ENCODE assay signal across 10 cellular contexts in genomic region chrX:12999422-12999821, GRCh38. TPM values are rescaled to one million over a fixed set of nuclear protein-coding genes. Genes with fewer than 3 reads are reported as not detected.
DNase-seq lines count a peak whose midpoint lies in the region; ATAC-seq and TF ChIP-seq lines count a peak whose summit lies in the region.
"Had no signal": no experiment of that assay in that cellular context is flagged by ENCODE, and none has a peak within 500 bp of the region (broad histone marks: within the 10 kb centered on the region; RNA-seq: fewer than 3 reads in every experiment).

No MANE protein-coding gene starts in this region.

- no peaks in the 10 kb centered on the region for H3K9me3 Mint-ChIP-seq in activated naive CD8-positive, alpha-beta T cell (ENCODE audit: low read depth)

- no peaks in the 10 kb centered on the region for H3K9me2 ChIP-seq in SK-N-SH

- intact Hi-C loops in sciatic nerve (cut with DNase I) = no loop called here

- no peak for TF ChIP-seq RAD21 in SK-N-SH (IDR thresholded peaks at IDR 0.05; ENCODE audit: low read length)

- H3K36me3 ChIP-seq in SK-N-SH (replicated peaks in 1 of 2; ENCODE audit: control insufficient read depth in 1 of 2, insufficient read depth in 2 of 2, low read length in 1 of 2) = no peaks in the 10 kb centered on the region

- no peaks in the 10 kb centered on the region for H3K27me3 ChIP-seq in SK-N-SH (ENCODE audit: insufficient read depth)

- no peak for DNase-seq in SK-N-SH
- DNase-seq in stimulated activated naive CD4-positive, alpha-beta T cell treated with Interleukin-2 at 50 U/mL for 16 hours (lab: John Stamatoyannopoulos, UW) = peak; percentile 37
- no peak for DNase-seq in NCI-H1436 (lab: John Stamatoyannopoulos, UW)
- DNase-seq in sciatic nerve (ENCODE audit: low spot score) = no peak
- no peak for DNase-seq in NCI-H2196 treated with DMSO at 0.1 percent for 48 hours (lab: John Stamatoyannopoulos, UW; ENCODE audit: unreplicated experiment)

- no peaks in the 10 kb centered on the region for H4K20me1 ChIP-seq in SK-N-SH (ENCODE audit: insufficient read depth)

- H3K36me3 Mint-ChIP-seq in activated naive CD8-positive, alpha-beta T cell = no peaks in the 10 kb centered on the region

- H3K4me3 ChIP-seq in SK-N-SH (ENCODE audit: low read depth in 2 of 2, low read length in 1 of 2) = no peak overlapping the region; a peak in 1 of 4 replicates

- no peaks in the 10 kb centered on the region for H3K27me3 Mint-ChIP-seq in activated naive CD8-positive, alpha-beta T cell

- H3K4me1 ChIP-seq in SK-N-SH (ENCODE audit: control insufficient read depth in 1 of 2, insufficient read depth in 2 of 2, low read depth in 1 of 2, low read length in 1 of 2) = peaks cover 2 to 7% of the 10 kb centered on the region in 2 experiments; a peak in 1 of 4 replicates

- WGBS in SK-N-SH (ENCODE audit: low lambda C conversion rate) = 57% methylated on average over 9 of the region's 9 CpGs

- H3F3A ChIP-seq in SK-N-SH (replicated peaks; ENCODE audit: insufficient read depth) = peaks cover 9% of the 10 kb centered on the region

- H3K79me2 ChIP-seq in SK-N-SH (ENCODE audit: insufficient read depth) = no peaks in the 10 kb centered on the region

- H3K4me2 ChIP-seq in SK-N-SH = peak overlapping the region; percentile 2; the same call in 1 of the 2 replicates

- peaks cover 66% of the 10 kb centered on the region for H3K4me1 Mint-ChIP-seq in activated naive CD8-positive, alpha-beta T cell (ENCODE audit: low read depth)

- H3K27ac ChIP-seq in SK-N-SH (ENCODE audit: low read depth in 2 of 2, low read length in 1 of 2) = peak overlapping the region in 1 of 2 experiments; percentile 34; a peak in 1 of 4 replicates

- no peak overlapping the region for H2AFZ ChIP-seq in SK-N-SH (ENCODE audit: low read depth)

- CTCF ChIA-PET in SK-N-SH (lab: Yijun Ruan, JAX) = no interaction called here

- H3K4me3 Mint-ChIP-seq in activated naive CD8-positive, alpha-beta T cell = peak overlapping the region; percentile 84

- H3K9me3 ChIP-seq in SK-N-SH = no peaks in the 10 kb centered on the region

- POLR2A ChIA-PET in SK-N-SH (lab: Yijun Ruan, JAX) = no interaction called here

- TF ChIP-seq CTCF in SK-N-SH (IDR thresholded peaks at IDR 0.05) = no peak

- peak overlapping the region; percentile 94 for H3K27ac Mint-ChIP-seq in activated naive CD8-positive, alpha-beta T cell

- ATAC-seq in SK-N-SH treated with all-trans-retinoic acid at 6 μM for 48 hours (no peak), HG03521 (IDR thresholded peaks at IDR 0.05; ENCODE audit: unreplicated experiment) (peak; percentile 34), sciatic nerve (no peak)

- TF ChIP-seq EP300 in SK-N-SH (IDR thresholded peaks at IDR 0.05; ENCODE audit: borderline replicate concordance in 1 of 2, low read depth in 1 of 2, low read length in 1 of 2) = no peak

- no peak overlapping the region for H3K9ac ChIP-seq in SK-N-SH

TF ChIP-seq in SK-N-SH, 30 proteins besides CTCF, POLR2A, EP300 and RAD21:
- TF ChIP-seq CHD2 (IDR thresholded peaks at IDR 0.05; ENCODE audit: low read length, partially characterized antibody) (no peak), TCF12 (IDR thresholded peaks at IDR 0.05) (no peak), JUND (IDR thresholded peaks at IDR 0.05) (no peak), NFIC (IDR thresholded peaks at IDR 0.05; ENCODE audit: borderline replicate concordance) (no peak), SIN3A (IDR thresholded peaks at IDR 0.05; ENCODE audit: borderline replicate concordance, low read depth, low read length) (no peak), EZH2phosphoT487 (IDR thresholded peaks at IDR 0.05; ENCODE audit: borderline replicate concordance, low read depth) (no peak)

TF ChIP-seq in SK-N-SH treated with all-trans-retinoic acid at 6 μM for 48 hours, 23 proteins besides CTCF, POLR2A, EP300 and RAD21:
- TF ChIP-seq CSDC2 (CRISPR knock-in tag; IDR thresholded peaks at IDR 0.05) (no peak), CREB5 (CRISPR knock-in tag; IDR thresholded peaks at IDR 0.05; ENCODE audit: low read depth) (no peak), ARNTL (CRISPR knock-in tag; IDR thresholded peaks at IDR 0.05; ENCODE audit: borderline replicate concordance, low read depth) (no peak), ZFP3 (CRISPR knock-in tag; IDR thresholded peaks at IDR 0.05) (no peak), TOX (CRISPR knock-in tag; IDR thresholded peaks at IDR 0.05; ENCODE audit: borderline replicate concordance) (no peak), TCF4 (CRISPR knock-in tag; IDR thresholded peaks at IDR 0.05; ENCODE audit: borderline replicate concordance) (no peak), SNAI2 (CRISPR knock-in tag; IDR thresholded peaks at IDR 0.05) (no peak), ZNF565 (CRISPR knock-in tag; conservative IDR thresholded peaks at IDR 0.05; ENCODE audit: low read depth) (no peak), ZC3H10 (CRISPR knock-in tag; IDR thresholded peaks at IDR 0.05) (no peak), RARB (CRISPR knock-in tag; IDR thresholded peaks at IDR 0.05) (no peak), PATZ1 (CRISPR knock-in tag; IDR thresholded peaks at IDR 0.05; ENCODE audit: borderline replicate concordance) (no peak), ESRRG (CRISPR knock-in tag; IDR thresholded peaks at IDR 0.05) (no peak), OSR1 (CRISPR knock-in tag; IDR thresholded peaks at IDR 0.05) (no peak), BACH2 (CRISPR knock-in tag; IDR thresholded peaks at IDR 0.05; ENCODE audit: borderline replicate concordance) (no peak)

RNA-seq across cellular contexts. Expression of gene TMSB4X, which starts 24.5 kb away (rescaled TPM):
- polyA plus RNA-seq in SK-N-SH (2012; rRNA removed) = 4,830 and 10,669 TPM in 2 replicates
- polyA plus RNA-seq in SK-N-SH (2012; cell fraction: cytosol; rRNA removed) = 11,345 and 16,426 TPM in 2 replicates
- polyA plus RNA-seq in SK-N-SH (2012; cell fraction: nucleus; rRNA removed) = 2,546 and 2,555 TPM in 2 replicates
- total RNA-seq in sciatic nerve = 3,078 TPM

RNA-seq across cellular contexts. Expression of gene FAM9C, which starts 45.0 kb away (rescaled TPM):
- polyA plus RNA-seq in SK-N-SH (2012; rRNA removed) = 1.9 and 2.6 TPM in 2 replicates
- polyA plus RNA-seq in SK-N-SH (2012; cell fraction: cytosol; rRNA removed) = 2.4 and 2.5 TPM in 2 replicates
- polyA plus RNA-seq in SK-N-SH (2012; cell fraction: nucleus; rRNA removed) = 3.1 and 6.2 TPM in 2 replicates
- total RNA-seq in sciatic nerve = not detected
- total RNA-seq: activated CD8-positive, alpha-beta memory T cell treated with anti-CD3 and anti-CD28 coated beads for 36 hours had no signal
- polyA plus RNA-seq: neural cell had no signal
